Comparison of ENCODE assay signal across 9 cellular contexts in genomic region chr2:175366814-175367213, GRCh38.
DNase-seq lines count a peak whose midpoint lies in the region; ATAC-seq and TF ChIP-seq lines count a peak whose summit lies in the region.
"Had no signal": no experiment of that assay in that cellular context is flagged by ENCODE, and none has a peak within 500 bp of the region (broad histone marks: within the 10 kb centered on the region; RNA-seq: fewer than 3 reads in every experiment).

No MANE protein-coding gene starts in this region.

- no TSS peak for BruUV-seq in MCF 10A (replicated peaks; lab: Mats Ljungman, UMichigan)

- no peak overlapping the region for H3K27ac Mint-ChIP-seq in MCF 10A (ENCODE audit: low read depth, unreplicated experiment)

- H3K9me2 ChIP-seq in OCI-LY1 (ENCODE audit: low read depth, low read length) = no peaks in the 10 kb centered on the region

- H3K4me3 ChIP-seq in OCI-LY1 (ENCODE audit: low read depth, low read length, poor library complexity, severe bottlenecking) (no peak overlapping the region), thyroid gland (replicated peaks in 1 of 3) (no peak overlapping the region)
- H3K4me3 ChIP-seq: SJSA1 had no signal

- TF ChIP-seq POLR2A in thyroid gland (IDR thresholded peaks at IDR 0.05) = no peak

- peaks cover 49% of the 10 kb centered on the region for H3K27me3 Mint-ChIP-seq in MCF 10A (ENCODE audit: insufficient read depth, unreplicated experiment)

- H3K36me3 ChIP-seq in OCI-LY1 (ENCODE audit: insufficient read depth, low read length) (no peaks in the 10 kb centered on the region), thyroid gland (no peaks in the 10 kb centered on the region)
- H3K36me3 ChIP-seq: SJSA1 had no signal

- intact Hi-C loops in MCF 10A (cut with micrococcal nuclease) (loop anchor here (1.0 to 5.0 kb wide), 4 partner anchors 265 to 730 kb away; no protein-coding TSS in a partner anchor), left colon (cut with DNase I, micrococcal nuclease) (loop anchor here in 1 of 2 donors (5.0 kb wide), 1 partner anchor 730 kb away; the partner anchor contains the start of gene HOXD12), thyroid gland (cut with DNase I) (loop anchor here (10.0 kb wide), 1 partner anchor 718 kb away; the partner anchor contains the start of gene EVX2)

- TF ChIP-seq CTCF in OCI-LY1 (IDR thresholded peaks at IDR 0.05; ENCODE audit: low read length) (peak; percentile 77), MCF 10A (IDR thresholded peaks at IDR 0.05; ENCODE audit: unreplicated experiment) (peak; percentile 73), thyroid gland (IDR thresholded peaks at IDR 0.05) (peak in 5 of 6 experiments; percentile 20 to 71 (median 59))

- H4K20me1 ChIP-seq in OCI-LY1 (ENCODE audit: insufficient read depth, low read length) = no peaks in the 10 kb centered on the region

- no peak overlapping the region for H3K4me3 Mint-ChIP-seq in MCF 10A (ENCODE audit: unreplicated experiment)

- H3K27ac ChIP-seq in OCI-LY1 (ENCODE audit: low read depth, low read length, poor library complexity, severe bottlenecking) (no peak overlapping the region), thyroid gland (no peak overlapping the region)
- H3K27ac ChIP-seq: SJSA1 had no signal

- no peaks in the 10 kb centered on the region for H3K9me3 Mint-ChIP-seq in MCF 10A (ENCODE audit: unreplicated experiment)

- POLR2A ChIA-PET in MCF 10A (lab: Yijun Ruan, JAX) = interaction anchor here (0.9 to 1.2 kb wide), 2 partner anchors 320 to 729 kb away, joined by 4 read pairs; no protein-coding TSS in a partner anchor

- 5 to 7% methylated on average over 7 of the region's 7 CpGs for WGBS in thyroid gland, 2 donors

- no peaks in the 10 kb centered on the region for H3K4me1 Mint-ChIP-seq in MCF 10A (ENCODE audit: insufficient read depth, unreplicated experiment)

- H3K4me2 ChIP-seq in OCI-LY1 (ENCODE audit: low read length) = no peak overlapping the region

- H3K4me1 ChIP-seq in OCI-LY1 (ENCODE audit: insufficient read depth, low read length, severe bottlenecking) = no peaks in the 10 kb centered on the region
- H3K4me1 ChIP-seq in thyroid gland = no peaks in the 10 kb centered on the region
- H3K4me1 ChIP-seq: SJSA1 had no signal

- peak; percentile 49 for DNase-seq in COLO829 (ENCODE audit: low spot score)
- DNase-seq in GM19240 (ENCODE audit: insufficient read length, low spot score) = peak; percentile 16
- DNase-seq in KBM-7 = peak; percentile 69
- peak; percentile 68 for DNase-seq in MCF 10A (ENCODE audit: unreplicated experiment)
- peak in 1 of 2 donors; percentile 13 for DNase-seq in left colon
- DNase-seq in thyroid gland = peak in 1 of 2 donors; percentile 4
- DNase-seq in T-helper 9 cell = no peak

- no peaks in the 10 kb centered on the region for H3F3A ChIP-seq in OCI-LY1 (ENCODE audit: insufficient read depth, low read length)

- H3K9me3 ChIP-seq in OCI-LY1 (ENCODE audit: low read length) (no peaks in the 10 kb centered on the region), thyroid gland (no peaks in the 10 kb centered on the region)
- H3K9me3 ChIP-seq: SJSA1 had no signal

- peak; percentile 78 for ATAC-seq in left colon

- CTCF ChIA-PET in MCF 10A (lab: Yijun Ruan, JAX) = interaction anchor here (0.6 to 3.4 kb wide), 20 partner anchors 11 to 1602 kb away, joined by 3 to 38 read pairs (median 4); no protein-coding TSS in a partner anchor

- no peak overlapping the region for H3K9ac ChIP-seq in OCI-LY1 (ENCODE audit: low read length)

- no peaks in the 10 kb centered on the region for H3K27me3 ChIP-seq in OCI-LY1 (ENCODE audit: insufficient read depth, low read length)
- H3K27me3 ChIP-seq in thyroid gland = no peaks in the 10 kb centered on the region

- no peak overlapping the region for H2AFZ ChIP-seq in OCI-LY1 (ENCODE audit: low read length)

- in situ Hi-C loops in KBM-7 (cut with MboI; ENCODE audit: low pct_unique_long_range_greater_than_20kb, low sequenced_read_pairs) = loop anchor here (25.0 kb wide), 1 partner anchor 720 kb away; the partner anchor contains the start of genes EVX2, HOXD12 and HOXD13

- no peaks in the 10 kb centered on the region for H3K79me2 ChIP-seq in OCI-LY1 (ENCODE audit: insufficient read depth, low read length)

- no peaks in the 10 kb centered on the region for H3K36me3 Mint-ChIP-seq in MCF 10A (ENCODE audit: insufficient read depth, unreplicated experiment)
